ENCODE assay signal across 31 cellular contexts in the genomic region with DNA sequence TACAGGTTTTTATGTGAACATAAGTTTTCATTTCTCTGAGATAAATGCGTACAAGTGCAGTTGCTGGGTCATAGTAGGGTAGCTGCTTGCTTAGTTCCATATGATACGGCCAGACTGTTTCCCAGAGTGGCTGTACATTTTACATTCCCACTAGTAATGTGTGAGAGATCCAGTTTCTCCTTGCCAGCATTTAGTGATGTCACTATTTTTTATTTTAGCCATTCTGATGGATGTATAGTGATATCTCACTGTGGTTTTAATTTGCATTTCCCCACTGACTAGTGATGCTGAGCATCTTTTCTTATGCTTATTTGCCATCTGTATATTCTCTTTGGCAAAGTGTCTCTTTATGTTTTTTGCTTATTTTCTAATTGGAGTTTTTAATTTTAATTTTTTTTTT. TPM values are rescaled to one million over a fixed set of nuclear protein-coding genes. Genes with fewer than 3 reads are reported as not detected.
DNase-seq lines count a peak whose midpoint lies in the region; ATAC-seq and TF ChIP-seq lines count a peak whose summit lies in the region.
"Had no signal": no experiment of that assay in that cellular context is flagged by ENCODE, and none has a peak within 500 bp of the region (broad histone marks: within the 10 kb centered on the region; RNA-seq: fewer than 3 reads in every experiment).

No MANE protein-coding gene starts in this region.

- DNase-seq in activated T-cell treated with anti-CD3 and anti-CD28 coated beads, Interleukin-2, amount 50 U/mL, for 24 hours: no peak
- no peak for DNase-seq in activated T-cell treated with anti-CD3 and anti-CD28 coated beads, Interleukin-2, amount 50 U/mL, for 4 hours
- no peak for DNase-seq in activated T-helper 1 cell treated with anti-CD3 and anti-CD28 coated beads, Interleukin-12 subunit alpha, Interleukin-12 subunit beta, Interleukin-2, Interleukin-4 antibody, amounts not matched to agents 30 ng/mL and 10 ng/mL and 1 ng/mL, durations not matched to agents 14 hours and 24 hours and 36 hours (ENCODE audit: low spot score)
- peak; percentile 65 for DNase-seq in osteoblast (ENCODE audit: insufficient read length, low spot score, missing footprints)
- no peak for DNase-seq in NCI-H2081 treated with DMSO at 0.1 percent for 48 hours (lab: John Stamatoyannopoulos, UW)
- no peak for DNase-seq in NOMO-1 treated with dmso at 0.1 percent for 144 hours (lab: John Stamatoyannopoulos, UW; ENCODE audit: unreplicated experiment)
- no peak for DNase-seq in WERI-Rb-1
- DNase-seq: activated CD4-positive, alpha-beta T cell treated with anti-CD3 and anti-CD28 coated beads, Interleukin-2, amount 10 ng/mL, durations not matched to agents 7 days and 5 days; activated CD8-positive, alpha-beta memory T cell treated with anti-CD3 and anti-CD28 coated beads, Interleukin-2, amount 10 ng/mL, durations not matched to agents 7 days and 5 days; effector CD4-positive, alpha-beta T cell; hippocampal formation; mucosa of descending colon; MV-4-11; NCI-H1436; NCI-H2107; NCI-H345; NCI-H69; Right ventricle myocardium superior; stimulated activated CD4-positive, alpha-beta T cell treated with anti-CD3 and anti-CD28 coated beads, Interleukin-1b, Interleukin-23, amount 100 ng/mL, for 48 hours; stimulated activated naive CD8-positive, alpha-beta T cell treated with anti-CD3 and anti-CD28 coated beads, Interleukin-15, amount 100 ng/mL, for 72 hours; uterus had no signal

- H3K27ac Mint-ChIP-seq in activated T-cell treated with anti-CD3 and anti-CD28 coated beads, Interleukin-2, amount 50 U/mL, for 24 hours: peak overlapping the region; percentile 56
- H3K27ac Mint-ChIP-seq in activated T-helper 1 cell treated with anti-CD3 and anti-CD28 coated beads, Interleukin-12 subunit alpha, Interleukin-12 subunit beta, Interleukin-2, Interleukin-4 antibody, amounts not matched to agents 30 ng/mL and 10 ng/mL and 1 ng/mL, durations not matched to agents 14 hours and 24 hours and 36 hours: peak overlapping the region; percentile 18
- H3K27ac Mint-ChIP-seq: activated CD4-positive, alpha-beta T cell treated with anti-CD3 and anti-CD28 coated beads, Interleukin-2, amount 10 ng/mL, durations not matched to agents 7 days and 5 days; activated CD8-positive, alpha-beta memory T cell treated with anti-CD3 and anti-CD28 coated beads, Interleukin-2, amount 10 ng/mL, durations not matched to agents 7 days and 5 days; activated naive CD8-positive, alpha-beta T cell; stimulated activated naive CD8-positive, alpha-beta T cell treated with anti-CD3 and anti-CD28 coated beads, Interleukin-15, amount 100 ng/mL, for 72 hours; T-helper 2 cell treated with Interferon-gamma antibody and Interleukin-4, amounts not matched to agents 5 μg/mL and 100 μg/mL, for 36 hours had no signal

- H3K9me3 Mint-ChIP-seq in activated T-cell treated with anti-CD3 and anti-CD28 coated beads, Interleukin-2, amount 50 U/mL, for 24 hours: no peaks in the 10 kb centered on the region
- H3K9me3 Mint-ChIP-seq in activated T-cell treated with anti-CD3 and anti-CD28 coated beads, Interleukin-2, amount 50 U/mL, for 4 hours: no peaks in the 10 kb centered on the region
- H3K9me3 Mint-ChIP-seq in activated T-helper 1 cell treated with anti-CD3 and anti-CD28 coated beads, Interleukin-12 subunit alpha, Interleukin-12 subunit beta, Interleukin-2, Interleukin-4 antibody, amounts not matched to agents 30 ng/mL and 10 ng/mL and 1 ng/mL, durations not matched to agents 14 hours and 24 hours and 36 hours: no peaks in the 10 kb centered on the region
- H3K9me3 Mint-ChIP-seq: activated CD4-positive, alpha-beta T cell treated with anti-CD3 and anti-CD28 coated beads, Interleukin-2, amount 10 ng/mL, durations not matched to agents 7 days and 5 days; stimulated activated naive CD8-positive, alpha-beta T cell treated with anti-CD3 and anti-CD28 coated beads, Interleukin-15, amount 100 ng/mL, for 72 hours; T-helper 2 cell treated with Interferon-gamma antibody and Interleukin-4, amounts not matched to agents 5 μg/mL and 100 μg/mL, for 36 hours had no signal

- peaks cover 39% of the 10 kb centered on the region; the same call in 1 of the 2 replicates for H4K20me1 ChIP-seq in DOHH2 (ENCODE audit: control insufficient read depth, insufficient read depth, low read depth, low read length)
- peaks cover 47% of the 10 kb centered on the region for H4K20me1 ChIP-seq in osteoblast (ENCODE audit: insufficient read depth, low read length)

- no peaks in the 10 kb centered on the region for H3K27me3 Mint-ChIP-seq in activated T-cell treated with anti-CD3 and anti-CD28 coated beads, Interleukin-2, amount 50 U/mL, for 24 hours
- no peaks in the 10 kb centered on the region for H3K27me3 Mint-ChIP-seq in activated T-cell treated with anti-CD3 and anti-CD28 coated beads, Interleukin-2, amount 50 U/mL, for 4 hours (ENCODE audit: low read depth)
- no peaks in the 10 kb centered on the region for H3K27me3 Mint-ChIP-seq in activated T-helper 1 cell treated with anti-CD3 and anti-CD28 coated beads, Interleukin-12 subunit alpha, Interleukin-12 subunit beta, Interleukin-2, Interleukin-4 antibody, amounts not matched to agents 30 ng/mL and 10 ng/mL and 1 ng/mL, durations not matched to agents 14 hours and 24 hours and 36 hours (ENCODE audit: insufficient read depth)
- H3K27me3 Mint-ChIP-seq: activated CD4-positive, alpha-beta T cell treated with anti-CD3 and anti-CD28 coated beads, Interleukin-2, amount 10 ng/mL, durations not matched to agents 7 days and 5 days; activated CD8-positive, alpha-beta memory T cell treated with anti-CD3 and anti-CD28 coated beads, Interleukin-2, amount 10 ng/mL, durations not matched to agents 7 days and 5 days; activated naive CD8-positive, alpha-beta T cell; stimulated activated naive CD8-positive, alpha-beta T cell treated with anti-CD3 and anti-CD28 coated beads, Interleukin-15, amount 100 ng/mL, for 72 hours had no signal

- no peaks in the 10 kb centered on the region for H3K9me3 ChIP-seq in DOHH2 (ENCODE audit: control insufficient read depth, insufficient read depth, low read length)
- no peaks in the 10 kb centered on the region for H3K9me3 ChIP-seq in osteoblast (ENCODE audit: low read depth, low read length)
- no peaks in the 10 kb centered on the region for H3K9me3 ChIP-seq in WERI-Rb-1 (ENCODE audit: severe bottlenecking)
- H3K9me3 ChIP-seq: breast epithelium, mucosa of descending colon, uterus had no signal

- no peak overlapping the region for H3K4me3 Mint-ChIP-seq in activated T-cell treated with anti-CD3 and anti-CD28 coated beads, Interleukin-2, amount 50 U/mL, for 24 hours
- H3K4me3 Mint-ChIP-seq in activated T-cell treated with anti-CD3 and anti-CD28 coated beads, Interleukin-2, amount 50 U/mL, for 4 hours: no peak overlapping the region
- peak overlapping the region; percentile 58 for H3K4me3 Mint-ChIP-seq in activated T-helper 1 cell treated with anti-CD3 and anti-CD28 coated beads, Interleukin-12 subunit alpha, Interleukin-12 subunit beta, Interleukin-2, Interleukin-4 antibody, amounts not matched to agents 30 ng/mL and 10 ng/mL and 1 ng/mL, durations not matched to agents 14 hours and 24 hours and 36 hours
- H3K4me3 Mint-ChIP-seq: activated CD4-positive, alpha-beta T cell treated with anti-CD3 and anti-CD28 coated beads, Interleukin-2, amount 10 ng/mL, durations not matched to agents 7 days and 5 days; activated CD8-positive, alpha-beta memory T cell treated with anti-CD3 and anti-CD28 coated beads, Interleukin-2, amount 10 ng/mL, durations not matched to agents 7 days and 5 days; T-helper 2 cell treated with Interferon-gamma antibody and Interleukin-4, amounts not matched to agents 5 μg/mL and 100 μg/mL, for 36 hours had no signal

- intact Hi-C loops in activated T-helper 1 cell treated with anti-CD3 and anti-CD28 coated beads, Interleukin-12 subunit alpha, Interleukin-12 subunit beta, Interleukin-2, Interleukin-4 antibody, amounts not matched to agents 30 ng/mL and 10 ng/mL and 1 ng/mL, durations not matched to agents 14 hours and 24 hours and 36 hours (cut with micrococcal nuclease): loop anchor here (5.0 kb wide), 1 partner anchor 671 kb away; the partner anchor contains the start of gene POLM

- no peak for ATAC-seq in activated T-cell treated with anti-CD3 and anti-CD28 coated beads, Interleukin-2, amount 50 U/mL, for 4 hours
- ATAC-seq: activated CD8-positive, alpha-beta memory T cell treated with anti-CD3 and anti-CD28 coated beads, Interleukin-2, amount 10 ng/mL, durations not matched to agents 7 days and 5 days; HCT116; mucosa of descending colon; Panc1; SK-N-SH treated with all-trans-retinoic acid at 6 μM for 48 hours; stimulated activated naive CD8-positive, alpha-beta T cell treated with anti-CD3 and anti-CD28 coated beads, Interleukin-15, amount 100 ng/mL, for 72 hours had no signal

- peaks cover 43% of the 10 kb centered on the region for H3K36me3 Mint-ChIP-seq in activated T-cell treated with anti-CD3 and anti-CD28 coated beads, Interleukin-2, amount 50 U/mL, for 24 hours (ENCODE audit: low read depth)
- H3K36me3 Mint-ChIP-seq in activated T-cell treated with anti-CD3 and anti-CD28 coated beads, Interleukin-2, amount 50 U/mL, for 4 hours (ENCODE audit: insufficient read depth): peaks cover 16% of the 10 kb centered on the region
- H3K36me3 Mint-ChIP-seq in activated T-helper 1 cell treated with anti-CD3 and anti-CD28 coated beads, Interleukin-12 subunit alpha, Interleukin-12 subunit beta, Interleukin-2, Interleukin-4 antibody, amounts not matched to agents 30 ng/mL and 10 ng/mL and 1 ng/mL, durations not matched to agents 14 hours and 24 hours and 36 hours (ENCODE audit: low read depth): peaks cover 19% of the 10 kb centered on the region

- peaks cover 4% of the 10 kb centered on the region; the same call in 1 of the 2 replicates for H3F3A ChIP-seq in DOHH2 (ENCODE audit: control insufficient read depth, insufficient read depth)

- H3K4me3 ChIP-seq in DOHH2 (ENCODE audit: low read length): peak overlapping the region; percentile 4; the same call in 1 of the 2 replicates
- H3K4me3 ChIP-seq in osteoblast (ENCODE audit: insufficient read depth, low read length): no peak overlapping the region
- H3K4me3 ChIP-seq in WERI-Rb-1 (ENCODE audit: low read depth, low read length): no peak overlapping the region
- H3K4me3 ChIP-seq: breast epithelium, lung, mucosa of descending colon, smooth muscle cell, uterus had no signal

- no peak for TF ChIP-seq CTCF in DOHH2 (IDR thresholded peaks at IDR 0.05; ENCODE audit: low read depth, low read length, poor library complexity, severe bottlenecking)
- TF ChIP-seq CTCF in osteoblast (IDR thresholded peaks at IDR 0.05; ENCODE audit: extremely low read depth, low read depth, low read length): no peak
- TF ChIP-seq CTCF in WERI-Rb-1 (IDR thresholded peaks at IDR 0.05; ENCODE audit: low read depth, low read length): no peak

- peaks cover 69% of the 10 kb centered on the region for H3K79me2 ChIP-seq in DOHH2 (ENCODE audit: control insufficient read depth, low read length)
- H3K79me2 ChIP-seq in osteoblast (ENCODE audit: insufficient read depth, low read length): peaks cover 84% of the 10 kb centered on the region

- H3K4me1 ChIP-seq in DOHH2 (ENCODE audit: control insufficient read depth, low read length): peaks cover 52% of the 10 kb centered on the region
- peaks cover 12% of the 10 kb centered on the region for H3K4me1 ChIP-seq in osteoblast (ENCODE audit: insufficient read depth, low read length)

- H3K27me3 ChIP-seq in DOHH2 (ENCODE audit: control insufficient read depth, low read length) (no peaks in the 10 kb centered on the region), osteoblast (ENCODE audit: insufficient read depth, low read length) (no peaks in the 10 kb centered on the region), WERI-Rb-1 (ENCODE audit: insufficient read depth, low read depth, severe bottlenecking) (no peaks in the 10 kb centered on the region)
- H3K27me3 ChIP-seq: breast epithelium, uterus had no signal

- peaks cover 50% of the 10 kb centered on the region for H3K4me1 Mint-ChIP-seq in activated T-cell treated with anti-CD3 and anti-CD28 coated beads, Interleukin-2, amount 50 U/mL, for 24 hours (ENCODE audit: low read depth)
- peaks cover 54% of the 10 kb centered on the region for H3K4me1 Mint-ChIP-seq in activated T-cell treated with anti-CD3 and anti-CD28 coated beads, Interleukin-2, amount 50 U/mL, for 4 hours (ENCODE audit: low read depth)
- H3K4me1 Mint-ChIP-seq in activated T-helper 1 cell treated with anti-CD3 and anti-CD28 coated beads, Interleukin-12 subunit alpha, Interleukin-12 subunit beta, Interleukin-2, Interleukin-4 antibody, amounts not matched to agents 30 ng/mL and 10 ng/mL and 1 ng/mL, durations not matched to agents 14 hours and 24 hours and 36 hours (ENCODE audit: low read depth): peaks cover 41% of the 10 kb centered on the region

- no peak overlapping the region for H3K27ac ChIP-seq in DOHH2 (ENCODE audit: low read depth, low read length)
- H3K27ac ChIP-seq in osteoblast (ENCODE audit: low read depth, low read length): no peak overlapping the region
- no peak overlapping the region for H3K27ac ChIP-seq in WERI-Rb-1
- H3K27ac ChIP-seq: breast epithelium, parathyroid adenoma, uterus had no signal

- H2AFZ ChIP-seq in osteoblast (ENCODE audit: low read length): no peak overlapping the region
- H2AFZ ChIP-seq: parathyroid adenoma had no signal

- H3K4me2 ChIP-seq in DOHH2 (ENCODE audit: low read length): peak overlapping the region; percentile 24
- no peak overlapping the region for H3K4me2 ChIP-seq in osteoblast (ENCODE audit: insufficient read depth, low read length)
- H3K4me2 ChIP-seq: smooth muscle cell had no signal

- no peaks in the 10 kb centered on the region for H3K9me2 ChIP-seq in DOHH2 (replicated peaks; ENCODE audit: control insufficient read depth, low read length)

- H3K36me3 ChIP-seq in DOHH2 (ENCODE audit: control insufficient read depth, low read length) (peaks cover 41% of the 10 kb centered on the region), osteoblast (ENCODE audit: insufficient read depth, low read length) (peaks cover 9% of the 10 kb centered on the region), WERI-Rb-1 (peaks cover 24% of the 10 kb centered on the region)
- H3K36me3 ChIP-seq: breast epithelium, uterus had no signal

RNA-seq across cellular contexts. Expression of gene ZMIZ2, which starts 4.2 kb away (rescaled TPM):
- 100 to 1,000 TPM; 109 to 137 (median 118) TPM for total RNA-seq in activated T-cell treated with anti-CD3 and anti-CD28 coated beads, Interleukin-2, amount 50 U/mL, for 4 hours
- 123 and 129 TPM in 2 replicates for total RNA-seq in activated T-helper 1 cell treated with anti-CD3 and anti-CD28 coated beads, Interleukin-12 subunit alpha, Interleukin-12 subunit beta, Interleukin-2, Interleukin-4 antibody, amounts not matched to agents 30 ng/mL and 10 ng/mL and 1 ng/mL, durations not matched to agents 14 hours and 24 hours and 36 hours
- 18.8 and 19.4 TPM in 2 replicates for total RNA-seq in osteoblast

RNA-seq across cellular contexts. Expression of gene PPIA, which starts 43.7 kb away (rescaled TPM):
- 1,000 to 10,000 TPM; 2,630 to 2,693 (median 2,657) TPM for total RNA-seq in activated T-cell treated with anti-CD3 and anti-CD28 coated beads, Interleukin-2, amount 50 U/mL, for 4 hours
- total RNA-seq in activated T-helper 1 cell treated with anti-CD3 and anti-CD28 coated beads, Interleukin-12 subunit alpha, Interleukin-12 subunit beta, Interleukin-2, Interleukin-4 antibody, amounts not matched to agents 30 ng/mL and 10 ng/mL and 1 ng/mL, durations not matched to agents 14 hours and 24 hours and 36 hours: 2,141 and 2,153 TPM in 2 replicates
- total RNA-seq in osteoblast: 1,505 and 1,612 TPM in 2 replicates
